Comparison of ENCODE assay signal across 1 cellular context in genomic region chr16:67305216-67306071, GRCh38.
TF ChIP-seq lines count a peak whose summit lies in the region.

No MANE protein-coding gene starts in this region.

TF ChIP-seq in HepG2, 621 proteins besides CTCF, POLR2A, EP300 and RAD21:
- TF ChIP-seq KLF16 (CRISPR knock-in tag; IDR thresholded peaks at IDR 0.05) (no peak), XBP1 (CRISPR knock-in tag; IDR thresholded peaks at IDR 0.05) (no peak), SKI (IDR thresholded peaks at IDR 0.05; ENCODE audit: partially characterized antibody) (no peak), ATRX (CRISPR knock-in tag; IDR thresholded peaks at IDR 0.05; ENCODE audit: borderline replicate concordance) (no peak), ZNF460 (CRISPR knock-in tag; IDR thresholded peaks at IDR 0.05; ENCODE audit: borderline replicate concordance) (no peak), ZNF326 (CRISPR knock-in tag; IDR thresholded peaks at IDR 0.05; ENCODE audit: borderline replicate concordance) (no peak), HDAC1 (CRISPR knock-in tag; IDR thresholded peaks at IDR 0.05) (no peak), FOXA3 (CRISPR knock-in tag; IDR thresholded peaks at IDR 0.05) (no peak), ZNF768 (CRISPR knock-in tag; IDR thresholded peaks at IDR 0.05) (no peak), ZNF543 (CRISPR knock-in tag; IDR thresholded peaks at IDR 0.05) (no peak), ZFX (CRISPR knock-in tag; IDR thresholded peaks at IDR 0.05; ENCODE audit: low read depth) (no peak), SNAI1 (CRISPR knock-in tag; IDR thresholded peaks at IDR 0.05; ENCODE audit: borderline replicate concordance) (no peak), MYNN (CRISPR knock-in tag; IDR thresholded peaks at IDR 0.05; ENCODE audit: low read depth) (no peak)
TF ChIP-seq in HepG2: peak in this region for 0.
